Comparison of ENCODE assay signal across 1 cellular context in genomic region chr17:77174928-77175720, GRCh38.
TF ChIP-seq lines count a peak whose summit lies in the region.

No MANE protein-coding gene starts in this region.

TF ChIP-seq in endothelial cell of umbilical vein, 7 proteins besides CTCF, POLR2A, EP300 and RAD21:
- TF ChIP-seq JUN (IDR thresholded peaks at IDR 0.05; ENCODE audit: borderline replicate concordance, insufficient read depth, insufficient read length, low read depth) (peak; percentile 45), MYC (IDR thresholded peaks at IDR 0.05; ENCODE audit: low read depth, low read length) (no peak), GATA2 (IDR thresholded peaks at IDR 0.05; ENCODE audit: insufficient read depth, insufficient read length, low read depth, low read length) (peak; percentile 73), POLR2AphosphoS5 (IDR thresholded peaks at IDR 0.05; ENCODE audit: insufficient read depth, low read depth, low read length) (peak; percentile 79), FOS (IDR thresholded peaks at IDR 0.05; ENCODE audit: borderline replicate concordance, insufficient read depth, low read length) (no peak), MAX (IDR thresholded peaks at IDR 0.05; ENCODE audit: insufficient read depth, insufficient read length) (no peak), EZH2 (IDR thresholded peaks at IDR 0.05; ENCODE audit: borderline replicate concordance, low read depth, low read length, severe bottlenecking) (no peak)
TF ChIP-seq in endothelial cell of umbilical vein: peak in this region for 3.
